ENCODE assay signal across 17 cellular contexts in the genomic region with DNA sequence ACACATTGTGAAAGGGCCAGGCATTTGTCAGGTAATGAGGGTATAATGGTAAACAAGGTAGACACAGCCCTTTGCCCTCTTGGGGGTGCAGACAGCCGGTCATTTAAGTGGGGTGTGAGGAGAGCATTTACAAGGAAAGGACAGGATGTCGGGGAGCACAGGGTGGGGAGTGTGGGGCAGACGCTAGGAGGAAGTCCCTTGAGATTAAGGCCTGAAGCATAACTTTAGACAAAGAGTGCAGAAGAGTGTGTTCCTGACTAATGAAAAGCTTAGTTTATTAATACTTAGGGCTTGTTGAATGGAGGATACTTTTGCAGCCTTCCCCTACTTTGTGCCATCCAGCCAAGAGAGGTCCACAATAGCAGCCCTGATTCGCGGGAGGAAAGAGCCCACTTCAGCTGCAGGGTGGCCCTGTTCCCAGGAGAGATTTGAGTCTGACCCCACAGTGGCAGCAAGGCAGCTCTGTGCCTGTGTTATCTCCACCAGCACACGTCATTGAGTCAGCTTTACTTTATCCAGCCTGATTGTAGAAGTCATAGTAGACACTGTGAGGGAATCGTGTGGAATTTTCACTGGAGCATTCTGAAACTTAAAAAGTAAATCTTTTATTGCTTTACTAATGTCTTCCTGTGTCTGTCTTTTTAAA. TPM values are rescaled to one million over a fixed set of nuclear protein-coding genes. Genes with fewer than 3 reads are reported as not detected.
DNase-seq lines count a peak whose midpoint lies in the region; ATAC-seq and TF ChIP-seq lines count a peak whose summit lies in the region.
"Had no signal": no experiment of that assay in that cellular context is flagged by ENCODE, and none has a peak within 500 bp of the region (broad histone marks: within the 10 kb centered on the region; RNA-seq: fewer than 3 reads in every experiment).

No MANE protein-coding gene starts in this region.

- no peaks in the 10 kb centered on the region for H4K20me1 ChIP-seq in Loucy (ENCODE audit: insufficient read depth, low read length, poor library complexity, severe bottlenecking)

- H3K4me3 ChIP-seq in A673 (ENCODE audit: low read depth, low read length, poor library complexity, severe bottlenecking), result no peak overlapping the region
- no peak overlapping the region for H3K4me3 ChIP-seq in Loucy (ENCODE audit: low read length, poor library complexity, severe bottlenecking)
- H3K4me3 ChIP-seq in left lung, result no peak overlapping the region
- no peak overlapping the region for H3K4me3 ChIP-seq in esophagus muscularis mucosa
- H3K4me3 ChIP-seq: SJSA1 had no signal

- H2AFZ ChIP-seq in Loucy (ENCODE audit: low read length), result no peak overlapping the region

- peaks cover 72% of the 10 kb centered on the region for H3K4me1 Mint-ChIP-seq in brain
- peaks cover 29% of the 10 kb centered on the region for H3K4me1 Mint-ChIP-seq in activated T-cell treated with anti-CD3 and anti-CD28 coated beads, Interleukin-2, amount 50 U/mL, for 24 hours (ENCODE audit: low read depth)

- H3K9me3 Mint-ChIP-seq in brain, result peaks cover 0 to 3% (median 0%) of the 10 kb centered on the region in 5 experiments
- H3K9me3 Mint-ChIP-seq in activated T-cell treated with anti-CD3 and anti-CD28 coated beads, Interleukin-2, amount 50 U/mL, for 24 hours, result no peaks in the 10 kb centered on the region
- H3K9me3 Mint-ChIP-seq: activated CD4-positive, alpha-beta T cell treated with anti-CD3 and anti-CD28 coated beads, Interleukin-2, amount 10 ng/mL, durations not matched to agents 24 days and 14 days; activated T-helper 2 cell treated with anti-CD3 and anti-CD28 coated beads, Interferon-gamma antibody, Interleukin-2, Interleukin-4, amounts not matched to agents 10 μg/mL and 5 μg/mL and 100 μg/mL, durations not matched to agents 14 hours and 24 hours and 36 hours; central memory CD8-positive, alpha-beta T cell had no signal

- H3F3A ChIP-seq in Loucy (ENCODE audit: low read depth), result peaks cover 16% of the 10 kb centered on the region

- H3K4me1 ChIP-seq in A673 (ENCODE audit: insufficient read depth, low read length, poor library complexity, severe bottlenecking) (peaks cover 12% of the 10 kb centered on the region), Loucy (ENCODE audit: insufficient read depth, low read length, poor library complexity, severe bottlenecking) (peaks cover 92% of the 10 kb centered on the region), left lung (peaks cover 16 to 31% of the 10 kb centered on the region in 2 donors), esophagus muscularis mucosa (peaks cover 36 to 60% (median 46%) of the 10 kb centered on the region in 4 donors)

- TF ChIP-seq EP300 in esophagus muscularis mucosa (IDR thresholded peaks at IDR 0.05), result no peak

- H3K36me3 ChIP-seq in A673 (ENCODE audit: insufficient read depth, low read length, poor library complexity, severe bottlenecking) (no peaks in the 10 kb centered on the region), Loucy (ENCODE audit: insufficient read depth, low read length) (no peaks in the 10 kb centered on the region; the same call in 1 of the 2 replicates), left lung (no peaks in the 10 kb centered on the region), esophagus muscularis mucosa (no peaks in the 10 kb centered on the region)
- H3K36me3 ChIP-seq: neutrophil, SJSA1 had no signal

- peaks cover 88% of the 10 kb centered on the region for H3K79me2 ChIP-seq in Loucy (ENCODE audit: insufficient read depth, low read length)

- 63% methylated on average over 7 of the region's 7 CpGs for WGBS in esophagus muscularis mucosa

- H3K36me3 Mint-ChIP-seq in brain, result peaks cover 8% of the 10 kb centered on the region
- no peaks in the 10 kb centered on the region for H3K36me3 Mint-ChIP-seq in activated T-cell treated with anti-CD3 and anti-CD28 coated beads, Interleukin-2, amount 50 U/mL, for 24 hours (ENCODE audit: low read depth)

- H3K4me2 ChIP-seq in Loucy (ENCODE audit: low read depth, low read length, poor library complexity, severe bottlenecking), result peak overlapping the region; percentile 50

- H3K9me3 ChIP-seq in A673 (ENCODE audit: low read depth, low read length, poor library complexity, severe bottlenecking) (no peaks in the 10 kb centered on the region), Loucy (ENCODE audit: insufficient read depth, low read depth, low read length) (no peaks in the 10 kb centered on the region), left lung (no peaks in the 10 kb centered on the region), esophagus muscularis mucosa (no peaks in the 10 kb centered on the region)
- H3K9me3 ChIP-seq: neutrophil, SJSA1 had no signal

- H3K27me3 Mint-ChIP-seq in brain, result peaks cover 1% of the 10 kb centered on the region
- H3K27me3 Mint-ChIP-seq in activated T-cell treated with anti-CD3 and anti-CD28 coated beads, Interleukin-2, amount 50 U/mL, for 24 hours, result no peaks in the 10 kb centered on the region
- H3K27me3 Mint-ChIP-seq: activated CD4-positive, alpha-beta T cell treated with anti-CD3 and anti-CD28 coated beads, Interleukin-2, amount 10 ng/mL, durations not matched to agents 24 days and 14 days; central memory CD8-positive, alpha-beta T cell had no signal

- CTCF ChIA-PET in A673 (lab: Charles Lee), result no interaction called here

- intact Hi-C loops in A673 (cut with micrococcal nuclease; ENCODE audit: unreplicated experiment) (no loop called here), left lung (cut with DNase I) (no loop called here), esophagus muscularis mucosa (cut with DNase I) (no loop called here), posterior vena cava (cut with DNase I) (no loop called here)

- BruUV-seq in A673 (replicated peaks; lab: Mats Ljungman, UMichigan), result no TSS peak

- no peak for TF ChIP-seq POLR2A in esophagus muscularis mucosa (IDR thresholded peaks at IDR 0.05; ENCODE audit: low read depth)

- H3K27me3 ChIP-seq in A673 (replicated peaks; ENCODE audit: insufficient read depth, low read depth, low read length, poor library complexity), result no peaks in the 10 kb centered on the region
- H3K27me3 ChIP-seq in Loucy (ENCODE audit: insufficient read depth, low read length, poor library complexity, severe bottlenecking), result no peaks in the 10 kb centered on the region
- no peaks in the 10 kb centered on the region for H3K27me3 ChIP-seq in left lung
- no peaks in the 10 kb centered on the region for H3K27me3 ChIP-seq in esophagus muscularis mucosa
- H3K27me3 ChIP-seq: neutrophil, SJSA1 had no signal

- TF ChIP-seq CTCF in A673 (conservative IDR thresholded peaks at IDR 0.05; ENCODE audit: low read depth, low read length) (no peak), Loucy (conservative IDR thresholded peaks at IDR 0.05; ENCODE audit: low read length) (no peak), brain (conservative IDR thresholded peaks at IDR 0.05) (no peak), left lung (IDR thresholded peaks at IDR 0.05) (no peak), esophagus muscularis mucosa (IDR thresholded peaks at IDR 0.05) (no peak)

- H3K27ac ChIP-seq in A673 (ENCODE audit: low read depth, low read length, poor library complexity, severe bottlenecking) (no peak overlapping the region), left lung (no peak overlapping the region), esophagus muscularis mucosa (replicated peaks in 1 of 4) (no peak overlapping the region)
- H3K27ac ChIP-seq: neutrophil, SJSA1 had no signal

- ATAC-seq in left lung, result peak; percentile 21

- no peak overlapping the region for H3K4me3 Mint-ChIP-seq in brain
- no peak overlapping the region for H3K4me3 Mint-ChIP-seq in activated T-cell treated with anti-CD3 and anti-CD28 coated beads, Interleukin-2, amount 50 U/mL, for 24 hours
- H3K4me3 Mint-ChIP-seq: activated CD4-positive, alpha-beta T cell treated with anti-CD3 and anti-CD28 coated beads, Interleukin-2, amount 10 ng/mL, durations not matched to agents 24 days and 14 days; central memory CD8-positive, alpha-beta T cell had no signal

- peak; percentile 7 for DNase-seq in A673 (ENCODE audit: low spot score)
- DNase-seq in left lung, result no peak
- no peak for DNase-seq in esophagus muscularis mucosa (ENCODE audit: extremely low spot score)
- no peak for DNase-seq in posterior vena cava (ENCODE audit: low spot score)
- DNase-seq in epidermal melanocyte (ENCODE audit: insufficient read length, low spot score), result no peak
- DNase-seq in activated T-cell treated with anti-CD3 and anti-CD28 coated beads, Interleukin-2, amount 50 U/mL, for 24 hours, result no peak
- DNase-seq: ACHN; activated CD4-positive, alpha-beta T cell treated with anti-CD3 and anti-CD28 coated beads, Interleukin-2, amount 10 ng/mL, durations not matched to agents 24 days and 14 days; H7; NCI-H1417; NCI-H748 treated with DMSO at 0.1 percent for 48 hours had no signal

- H3K9me2 ChIP-seq in Loucy (replicated peaks; ENCODE audit: low read depth, low read length), result no peaks in the 10 kb centered on the region

- POLR2A ChIA-PET in A673 (lab: Charles Lee; ENCODE audit: low non-redundant PET), result no interaction called here

- H3K27ac Mint-ChIP-seq in brain, result peak overlapping the region in 4 of 5 experiments; percentile 19 to 49 (median 42)
- no peak overlapping the region for H3K27ac Mint-ChIP-seq in activated T-cell treated with anti-CD3 and anti-CD28 coated beads, Interleukin-2, amount 50 U/mL, for 24 hours
- H3K27ac Mint-ChIP-seq: activated CD4-positive, alpha-beta T cell treated with anti-CD3 and anti-CD28 coated beads, Interleukin-2, amount 10 ng/mL, durations not matched to agents 24 days and 14 days; activated T-helper 2 cell treated with anti-CD3 and anti-CD28 coated beads, Interferon-gamma antibody, Interleukin-2, Interleukin-4, amounts not matched to agents 10 μg/mL and 5 μg/mL and 100 μg/mL, durations not matched to agents 14 hours and 24 hours and 36 hours had no signal

- H3K9ac ChIP-seq in Loucy (ENCODE audit: low read depth, low read length, poor library complexity, severe bottlenecking), result peak overlapping the region; percentile 22

RNA-seq across cellular contexts. Expression of a gene that starts 35.1 kb away (rescaled TPM):
- 87.8 and 90.4 TPM in 2 replicates for total RNA-seq in A673 (2021)
- 39.6 TPM for polyA plus RNA-seq in brain (ENCODE audit: insufficient read depth, low read depth, low replicate concordance)
- 100 to 1,000 TPM; 135 to 148 TPM for total RNA-seq in left lung
- total RNA-seq in esophagus muscularis mucosa, result 100 to 1,000 TPM in 2 of 4 donors, 10 to 100 TPM in 2; 72.7 to 130 (median 107) TPM
- 100 to 1,000 TPM; 120 to 146 TPM for total RNA-seq in posterior vena cava
